In the genomic region with DNA sequence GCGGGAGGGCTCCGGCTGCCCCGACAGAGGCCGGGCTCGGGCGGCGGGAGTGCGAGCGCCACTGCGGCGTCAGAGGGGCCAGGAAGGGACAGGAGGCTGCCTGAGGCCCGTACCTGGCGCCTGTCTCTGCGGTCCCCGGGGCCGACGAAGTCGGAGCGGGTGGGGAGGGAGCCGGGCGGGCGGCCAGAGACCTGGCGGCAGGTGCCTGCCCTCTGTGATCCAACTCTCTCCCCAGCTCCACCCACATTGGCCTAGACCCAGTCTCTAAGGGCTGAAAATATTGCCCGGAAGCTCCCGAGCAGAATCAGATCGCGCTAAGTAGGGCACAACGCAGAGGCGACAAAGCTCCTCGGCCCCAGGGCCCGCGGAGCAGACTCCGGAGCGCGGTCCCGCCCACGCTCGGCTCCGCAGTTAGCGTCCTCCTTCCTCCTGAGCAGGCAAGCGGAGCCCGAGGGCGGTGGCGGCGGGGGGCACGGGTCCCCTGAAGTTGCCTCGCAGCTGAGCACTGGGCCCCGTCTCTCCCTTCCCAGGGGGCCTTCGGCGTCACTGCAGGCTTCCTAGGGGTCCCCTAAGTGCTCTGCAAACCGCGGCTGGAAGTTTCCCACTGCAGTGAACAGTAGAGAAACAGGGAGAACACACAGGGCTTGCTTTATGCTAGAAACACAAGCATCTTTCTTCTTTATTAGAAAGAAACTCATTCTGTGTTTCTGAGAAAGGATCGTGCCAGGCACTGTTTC, we compare ENCODE assay signal across 1 cellular context.
TF ChIP-seq lines count a peak whose summit lies in the region.

A gene (plus strand): TSS at position 307 of the 737 bp plus-strand sequence. CDS start 906 bp downstream, outside the sequence.

TF ChIP-seq in K562, 482 proteins besides CTCF, POLR2A, EP300 and RAD21 (continued from another document and continues in another):
- TF ChIP-seq, protein P1, sequence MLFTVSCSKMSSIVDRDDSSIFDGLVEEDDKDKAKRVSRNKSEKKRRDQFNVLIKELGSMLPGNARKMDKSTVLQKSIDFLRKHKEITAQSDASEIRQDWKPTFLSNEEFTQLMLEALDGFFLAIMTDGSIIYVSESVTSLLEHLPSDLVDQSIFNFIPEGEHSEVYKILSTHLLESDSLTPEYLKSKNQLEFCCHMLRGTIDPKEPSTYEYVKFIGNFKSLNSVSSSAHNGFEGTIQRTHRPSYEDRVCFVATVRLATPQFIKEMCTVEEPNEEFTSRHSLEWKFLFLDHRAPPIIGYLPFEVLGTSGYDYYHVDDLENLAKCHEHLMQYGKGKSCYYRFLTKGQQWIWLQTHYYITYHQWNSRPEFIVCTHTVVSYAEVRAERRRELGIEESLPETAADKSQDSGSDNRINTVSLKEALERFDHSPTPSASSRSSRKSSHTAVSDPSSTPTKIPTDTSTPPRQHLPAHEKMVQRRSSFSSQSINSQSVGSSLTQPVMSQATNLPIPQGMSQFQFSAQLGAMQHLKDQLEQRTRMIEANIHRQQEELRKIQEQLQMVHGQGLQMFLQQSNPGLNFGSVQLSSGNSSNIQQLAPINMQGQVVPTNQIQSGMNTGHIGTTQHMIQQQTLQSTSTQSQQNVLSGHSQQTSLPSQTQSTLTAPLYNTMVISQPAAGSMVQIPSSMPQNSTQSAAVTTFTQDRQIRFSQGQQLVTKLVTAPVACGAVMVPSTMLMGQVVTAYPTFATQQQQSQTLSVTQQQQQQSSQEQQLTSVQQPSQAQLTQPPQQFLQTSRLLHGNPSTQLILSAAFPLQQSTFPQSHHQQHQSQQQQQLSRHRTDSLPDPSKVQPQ (CRISPR knock-in tag; IDR thresholded peaks at IDR 0.05; ENCODE audit: borderline replicate concordance), result no peak
- TF ChIP-seq HMG20A (CRISPR knock-in tag; conservative IDR thresholded peaks at IDR 0.05), result no peak
- TF ChIP-seq, protein P2, sequence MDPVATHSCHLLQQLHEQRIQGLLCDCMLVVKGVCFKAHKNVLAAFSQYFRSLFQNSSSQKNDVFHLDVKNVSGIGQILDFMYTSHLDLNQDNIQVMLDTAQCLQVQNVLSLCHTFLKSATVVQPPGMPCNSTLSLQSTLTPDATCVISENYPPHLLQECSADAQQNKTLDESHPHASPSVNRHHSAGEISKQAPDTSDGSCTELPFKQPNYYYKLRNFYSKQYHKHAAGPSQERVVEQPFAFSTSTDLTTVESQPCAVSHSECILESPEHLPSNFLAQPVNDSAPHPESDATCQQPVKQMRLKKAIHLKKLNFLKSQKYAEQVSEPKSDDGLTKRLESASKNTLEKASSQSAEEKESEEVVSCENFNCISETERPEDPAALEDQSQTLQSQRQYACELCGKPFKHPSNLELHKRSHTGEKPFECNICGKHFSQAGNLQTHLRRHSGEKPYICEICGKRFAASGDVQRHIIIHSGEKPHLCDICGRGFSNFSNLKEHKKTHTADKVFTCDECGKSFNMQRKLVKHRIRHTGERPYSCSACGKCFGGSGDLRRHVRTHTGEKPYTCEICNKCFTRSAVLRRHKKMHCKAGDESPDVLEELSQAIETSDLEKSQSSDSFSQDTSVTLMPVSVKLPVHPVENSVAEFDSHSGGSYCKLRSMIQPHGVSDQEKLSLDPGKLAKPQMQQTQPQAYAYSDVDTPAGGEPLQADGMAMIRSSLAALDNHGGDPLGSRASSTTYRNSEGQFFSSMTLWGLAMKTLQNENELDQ (CRISPR knock-in tag; IDR thresholded peaks at IDR 0.05; ENCODE audit: borderline replicate concordance), result no peak
- TF ChIP-seq MAFG (tag; conservative IDR thresholded peaks at IDR 0.05), result no peak
- TF ChIP-seq, protein P3, sequence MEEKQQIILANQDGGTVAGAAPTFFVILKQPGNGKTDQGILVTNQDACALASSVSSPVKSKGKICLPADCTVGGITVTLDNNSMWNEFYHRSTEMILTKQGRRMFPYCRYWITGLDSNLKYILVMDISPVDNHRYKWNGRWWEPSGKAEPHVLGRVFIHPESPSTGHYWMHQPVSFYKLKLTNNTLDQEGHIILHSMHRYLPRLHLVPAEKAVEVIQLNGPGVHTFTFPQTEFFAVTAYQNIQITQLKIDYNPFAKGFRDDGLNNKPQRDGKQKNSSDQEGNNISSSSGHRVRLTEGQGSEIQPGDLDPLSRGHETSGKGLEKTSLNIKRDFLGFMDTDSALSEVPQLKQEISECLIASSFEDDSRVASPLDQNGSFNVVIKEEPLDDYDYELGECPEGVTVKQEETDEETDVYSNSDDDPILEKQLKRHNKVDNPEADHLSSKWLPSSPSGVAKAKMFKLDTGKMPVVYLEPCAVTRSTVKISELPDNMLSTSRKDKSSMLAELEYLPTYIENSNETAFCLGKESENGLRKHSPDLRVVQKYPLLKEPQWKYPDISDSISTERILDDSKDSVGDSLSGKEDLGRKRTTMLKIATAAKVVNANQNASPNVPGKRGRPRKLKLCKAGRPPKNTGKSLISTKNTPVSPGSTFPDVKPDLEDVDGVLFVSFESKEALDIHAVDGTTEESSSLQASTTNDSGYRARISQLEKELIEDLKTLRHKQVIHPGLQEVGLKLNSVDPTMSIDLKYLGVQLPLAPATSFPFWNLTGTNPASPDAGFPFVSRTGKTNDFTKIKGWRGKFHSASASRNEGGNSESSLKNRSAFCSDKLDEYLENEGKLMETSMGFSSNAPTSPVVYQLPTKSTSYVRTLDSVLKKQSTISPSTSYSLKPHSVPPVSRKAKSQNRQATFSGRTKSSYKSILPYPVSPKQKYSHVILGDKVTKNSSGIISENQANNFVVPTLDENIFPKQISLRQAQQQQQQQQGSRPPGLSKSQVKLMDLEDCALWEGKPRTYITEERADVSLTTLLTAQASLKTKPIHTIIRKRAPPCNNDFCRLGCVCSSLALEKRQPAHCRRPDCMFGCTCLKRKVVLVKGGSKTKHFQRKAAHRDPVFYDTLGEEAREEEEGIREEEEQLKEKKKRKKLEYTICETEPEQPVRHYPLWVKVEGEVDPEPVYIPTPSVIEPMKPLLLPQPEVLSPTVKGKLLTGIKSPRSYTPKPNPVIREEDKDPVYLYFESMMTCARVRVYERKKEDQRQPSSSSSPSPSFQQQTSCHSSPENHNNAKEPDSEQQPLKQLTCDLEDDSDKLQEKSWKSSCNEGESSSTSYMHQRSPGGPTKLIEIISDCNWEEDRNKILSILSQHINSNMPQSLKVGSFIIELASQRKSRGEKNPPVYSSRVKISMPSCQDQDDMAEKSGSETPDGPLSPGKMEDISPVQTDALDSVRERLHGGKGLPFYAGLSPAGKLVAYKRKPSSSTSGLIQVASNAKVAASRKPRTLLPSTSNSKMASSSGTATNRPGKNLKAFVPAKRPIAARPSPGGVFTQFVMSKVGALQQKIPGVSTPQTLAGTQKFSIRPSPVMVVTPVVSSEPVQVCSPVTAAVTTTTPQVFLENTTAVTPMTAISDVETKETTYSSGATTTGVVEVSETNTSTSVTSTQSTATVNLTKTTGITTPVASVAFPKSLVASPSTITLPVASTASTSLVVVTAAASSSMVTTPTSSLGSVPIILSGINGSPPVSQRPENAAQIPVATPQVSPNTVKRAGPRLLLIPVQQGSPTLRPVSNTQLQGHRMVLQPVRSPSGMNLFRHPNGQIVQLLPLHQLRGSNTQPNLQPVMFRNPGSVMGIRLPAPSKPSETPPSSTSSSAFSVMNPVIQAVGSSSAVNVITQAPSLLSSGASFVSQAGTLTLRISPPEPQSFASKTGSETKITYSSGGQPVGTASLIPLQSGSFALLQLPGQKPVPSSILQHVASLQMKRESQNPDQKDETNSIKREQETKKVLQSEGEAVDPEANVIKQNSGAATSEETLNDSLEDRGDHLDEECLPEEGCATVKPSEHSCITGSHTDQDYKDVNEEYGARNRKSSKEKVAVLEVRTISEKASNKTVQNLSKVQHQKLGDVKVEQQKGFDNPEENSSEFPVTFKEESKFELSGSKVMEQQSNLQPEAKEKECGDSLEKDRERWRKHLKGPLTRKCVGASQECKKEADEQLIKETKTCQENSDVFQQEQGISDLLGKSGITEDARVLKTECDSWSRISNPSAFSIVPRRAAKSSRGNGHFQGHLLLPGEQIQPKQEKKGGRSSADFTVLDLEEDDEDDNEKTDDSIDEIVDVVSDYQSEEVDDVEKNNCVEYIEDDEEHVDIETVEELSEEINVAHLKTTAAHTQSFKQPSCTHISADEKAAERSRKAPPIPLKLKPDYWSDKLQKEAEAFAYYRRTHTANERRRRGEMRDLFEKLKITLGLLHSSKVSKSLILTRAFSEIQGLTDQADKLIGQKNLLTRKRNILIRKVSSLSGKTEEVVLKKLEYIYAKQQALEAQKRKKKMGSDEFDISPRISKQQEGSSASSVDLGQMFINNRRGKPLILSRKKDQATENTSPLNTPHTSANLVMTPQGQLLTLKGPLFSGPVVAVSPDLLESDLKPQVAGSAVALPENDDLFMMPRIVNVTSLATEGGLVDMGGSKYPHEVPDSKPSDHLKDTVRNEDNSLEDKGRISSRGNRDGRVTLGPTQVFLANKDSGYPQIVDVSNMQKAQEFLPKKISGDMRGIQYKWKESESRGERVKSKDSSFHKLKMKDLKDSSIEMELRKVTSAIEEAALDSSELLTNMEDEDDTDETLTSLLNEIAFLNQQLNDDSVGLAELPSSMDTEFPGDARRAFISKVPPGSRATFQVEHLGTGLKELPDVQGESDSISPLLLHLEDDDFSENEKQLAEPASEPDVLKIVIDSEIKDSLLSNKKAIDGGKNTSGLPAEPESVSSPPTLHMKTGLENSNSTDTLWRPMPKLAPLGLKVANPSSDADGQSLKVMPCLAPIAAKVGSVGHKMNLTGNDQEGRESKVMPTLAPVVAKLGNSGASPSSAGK (IDR thresholded peaks at IDR 0.05), result 0 out of 2 replicates have a peak, but pooled peaks have one; percentile 29
- no peak for TF ChIP-seq JUND (IDR thresholded peaks at IDR 0.05; ENCODE audit: borderline replicate concordance, low read depth, low read length)
- peak; percentile 6; the same call in 1 of the 3 replicates for TF ChIP-seq JUND (tag; IDR thresholded peaks at IDR 0.05; ENCODE audit: borderline replicate concordance, low read depth, low read length)
- TF ChIP-seq, protein P4, sequence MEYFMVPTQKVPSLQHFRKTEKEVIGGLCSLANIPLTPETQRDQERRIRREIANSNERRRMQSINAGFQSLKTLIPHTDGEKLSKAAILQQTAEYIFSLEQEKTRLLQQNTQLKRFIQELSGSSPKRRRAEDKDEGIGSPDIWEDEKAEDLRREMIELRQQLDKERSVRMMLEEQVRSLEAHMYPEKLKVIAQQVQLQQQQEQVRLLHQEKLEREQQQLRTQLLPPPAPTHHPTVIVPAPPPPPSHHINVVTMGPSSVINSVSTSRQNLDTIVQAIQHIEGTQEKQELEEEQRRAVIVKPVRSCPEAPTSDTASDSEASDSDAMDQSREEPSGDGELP (CRISPR knock-in tag; IDR thresholded peaks at IDR 0.05; ENCODE audit: borderline replicate concordance), result peak; percentile 52; the same call in 1 of the 2 replicates
- TF ChIP-seq ZNF224 (CRISPR knock-in tag; IDR thresholded peaks at IDR 0.05), result no peak
- 0 out of 2 replicates have a peak, but pooled peaks have one; percentile 6 for TF ChIP-seq ZNF583 (CRISPR knock-in tag; IDR thresholded peaks at IDR 0.05)
- no peak for TF ChIP-seq TAF7 (tag; IDR thresholded peaks at IDR 0.05)
- TF ChIP-seq ZNF79 (CRISPR knock-in tag; IDR thresholded peaks at IDR 0.05; ENCODE audit: low read depth), result no peak
- no peak for TF ChIP-seq MED1 (CRISPR knock-in tag; IDR thresholded peaks at IDR 0.05; ENCODE audit: borderline replicate concordance)
- no peak for TF ChIP-seq HLTF (IDR thresholded peaks at IDR 0.05)
- no peak for TF ChIP-seq ZNF146 (CRISPR knock-in tag; IDR thresholded peaks at IDR 0.05; ENCODE audit: unreplicated experiment)
- TF ChIP-seq, protein P5, sequence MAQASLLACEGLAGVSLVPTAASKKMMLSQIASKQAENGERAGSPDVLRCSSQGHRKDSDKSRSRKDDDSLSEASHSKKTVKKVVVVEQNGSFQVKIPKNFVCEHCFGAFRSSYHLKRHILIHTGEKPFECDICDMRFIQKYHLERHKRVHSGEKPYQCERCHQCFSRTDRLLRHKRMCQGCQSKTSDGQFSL (CRISPR knock-in tag; IDR thresholded peaks at IDR 0.05), result no peak
- TF ChIP-seq, protein P5 (tag; IDR thresholded peaks at IDR 0.05), result no peak
- no peak; the same call in 1 of the 2 replicates for TF ChIP-seq BCOR (IDR thresholded peaks at IDR 0.05)
- TF ChIP-seq ARID1B (IDR thresholded peaks at IDR 0.05), result no peak; the same call in 1 of the 2 replicates
- no peak for TF ChIP-seq NELFE (IDR thresholded peaks at IDR 0.05; ENCODE audit: insufficient read depth, insufficient read length)
- TF ChIP-seq TARDBP (IDR thresholded peaks at IDR 0.05), result 0 out of 2 replicates have a peak, but pooled peaks have one; percentile 41
- peak; percentile 64; the same call in 1 of the 2 replicates for TF ChIP-seq NR4A1 (CRISPR knock-in tag; IDR thresholded peaks at IDR 0.05)
- no peak for TF ChIP-seq NR4A1 (tag; IDR thresholded peaks at IDR 0.05)
- peak; percentile 41 for TF ChIP-seq HMGN3 (IDR thresholded peaks at IDR 0.05; ENCODE audit: borderline replicate concordance, extremely low read depth, insufficient read length, low read depth, low read length)
- no peak for TF ChIP-seq ZNF274 (IDR thresholded peaks at IDR 0.05; ENCODE audit: borderline replicate concordance, low read depth, low read length)
- no peak for TF ChIP-seq MTF1 (CRISPR knock-in tag; IDR thresholded peaks at IDR 0.05; ENCODE audit: borderline replicate concordance)
- TF ChIP-seq, protein P6, sequence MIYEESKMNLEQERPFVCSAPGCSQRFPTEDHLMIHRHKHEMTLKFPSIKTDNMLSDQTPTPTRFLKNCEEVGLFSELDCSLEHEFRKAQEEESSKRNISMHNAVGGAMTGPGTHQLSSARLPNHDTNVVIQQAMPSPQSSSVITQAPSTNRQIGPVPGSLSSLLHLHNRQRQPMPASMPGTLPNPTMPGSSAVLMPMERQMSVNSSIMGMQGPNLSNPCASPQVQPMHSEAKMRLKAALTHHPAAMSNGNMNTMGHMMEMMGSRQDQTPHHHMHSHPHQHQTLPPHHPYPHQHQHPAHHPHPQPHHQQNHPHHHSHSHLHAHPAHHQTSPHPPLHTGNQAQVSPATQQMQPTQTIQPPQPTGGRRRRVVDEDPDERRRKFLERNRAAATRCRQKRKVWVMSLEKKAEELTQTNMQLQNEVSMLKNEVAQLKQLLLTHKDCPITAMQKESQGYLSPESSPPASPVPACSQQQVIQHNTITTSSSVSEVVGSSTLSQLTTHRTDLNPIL (CRISPR knock-in tag; IDR thresholded peaks at IDR 0.05), result no peak
- no peak for TF ChIP-seq MEIS2 (IDR thresholded peaks at IDR 0.05; ENCODE audit: partially characterized antibody)
- TF ChIP-seq, protein P7, sequence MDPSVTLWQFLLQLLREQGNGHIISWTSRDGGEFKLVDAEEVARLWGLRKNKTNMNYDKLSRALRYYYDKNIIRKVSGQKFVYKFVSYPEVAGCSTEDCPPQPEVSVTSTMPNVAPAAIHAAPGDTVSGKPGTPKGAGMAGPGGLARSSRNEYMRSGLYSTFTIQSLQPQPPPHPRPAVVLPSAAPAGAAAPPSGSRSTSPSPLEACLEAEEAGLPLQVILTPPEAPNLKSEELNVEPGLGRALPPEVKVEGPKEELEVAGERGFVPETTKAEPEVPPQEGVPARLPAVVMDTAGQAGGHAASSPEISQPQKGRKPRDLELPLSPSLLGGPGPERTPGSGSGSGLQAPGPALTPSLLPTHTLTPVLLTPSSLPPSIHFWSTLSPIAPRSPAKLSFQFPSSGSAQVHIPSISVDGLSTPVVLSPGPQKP (CRISPR knock-in tag; IDR thresholded peaks at IDR 0.05), result no peak
- TF ChIP-seq, protein P8, sequence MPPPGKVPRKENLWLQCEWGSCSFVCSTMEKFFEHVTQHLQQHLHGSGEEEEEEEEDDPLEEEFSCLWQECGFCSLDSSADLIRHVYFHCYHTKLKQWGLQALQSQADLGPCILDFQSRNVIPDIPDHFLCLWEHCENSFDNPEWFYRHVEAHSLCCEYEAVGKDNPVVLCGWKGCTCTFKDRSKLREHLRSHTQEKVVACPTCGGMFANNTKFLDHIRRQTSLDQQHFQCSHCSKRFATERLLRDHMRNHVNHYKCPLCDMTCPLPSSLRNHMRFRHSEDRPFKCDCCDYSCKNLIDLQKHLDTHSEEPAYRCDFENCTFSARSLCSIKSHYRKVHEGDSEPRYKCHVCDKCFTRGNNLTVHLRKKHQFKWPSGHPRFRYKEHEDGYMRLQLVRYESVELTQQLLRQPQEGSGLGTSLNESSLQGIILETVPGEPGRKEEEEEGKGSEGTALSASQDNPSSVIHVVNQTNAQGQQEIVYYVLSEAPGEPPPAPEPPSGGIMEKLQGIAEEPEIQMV (tag; conservative IDR thresholded peaks at IDR 0.05; ENCODE audit: low read depth), result no peak
